1 cellular context compared by ENCODE assay signal in the genomic region with DNA sequence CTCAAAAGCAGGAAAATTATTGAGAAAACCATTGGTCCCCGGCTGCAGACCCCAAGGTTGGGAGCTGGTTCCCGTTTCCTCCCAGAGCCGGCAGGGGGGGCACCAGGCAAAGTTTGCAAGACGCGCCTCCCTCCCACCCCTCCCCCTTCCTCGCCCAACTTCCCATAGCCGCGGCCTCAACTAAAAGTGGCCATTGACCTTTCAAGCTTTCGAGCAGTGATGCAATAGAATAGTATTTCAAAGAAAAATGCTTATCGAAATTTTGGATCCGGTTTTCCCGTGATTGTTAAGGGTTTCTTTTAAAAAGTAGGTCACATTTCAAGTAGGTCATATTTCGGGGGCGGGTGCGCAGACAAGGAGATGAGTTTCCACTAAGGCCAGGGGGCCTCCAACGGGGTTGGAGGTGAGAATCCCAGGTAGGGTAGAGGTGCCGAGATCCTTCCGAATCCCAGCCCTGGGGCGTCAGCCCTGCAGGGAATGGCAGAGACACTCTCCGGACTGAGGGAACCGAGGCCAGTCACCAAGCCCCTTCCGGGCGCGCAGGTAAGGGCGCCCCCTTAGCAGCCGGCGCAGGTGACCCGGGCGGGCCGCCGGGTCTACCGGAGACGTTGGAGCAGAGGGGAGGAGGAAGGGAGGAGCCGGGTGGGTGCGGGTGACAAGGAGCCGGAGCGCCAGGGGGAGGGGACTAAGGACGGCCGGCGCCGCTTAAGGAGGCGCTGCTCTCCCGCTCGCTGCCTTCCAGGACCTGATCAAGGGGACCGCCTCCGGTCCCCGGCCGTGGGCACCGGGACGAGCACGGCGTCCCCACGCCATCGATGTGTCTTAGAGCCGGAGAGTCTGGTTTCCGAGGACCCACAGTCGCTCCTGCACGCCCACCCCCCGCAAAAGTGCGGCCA.
TF ChIP-seq lines count a peak whose summit lies in the region.

No MANE protein-coding gene starts in this region.

TF ChIP-seq in GM12878, 131 proteins besides CTCF, POLR2A, EP300 and RAD21:
- TF ChIP-seq TCF7 (IDR thresholded peaks at IDR 0.05; ENCODE audit: borderline replicate concordance) (no peak), TCF3 (IDR thresholded peaks at IDR 0.05; ENCODE audit: borderline replicate concordance, insufficient read depth, low read depth, low read length) (no peak), MTA2 (IDR thresholded peaks at IDR 0.05; ENCODE audit: low read depth) (no peak), MYB (IDR thresholded peaks at IDR 0.05; ENCODE audit: borderline replicate concordance, low read depth, low read length) (no peak), SREBF1 (IDR thresholded peaks at IDR 0.05; ENCODE audit: low read length) (no peak), HDAC6 (IDR thresholded peaks at IDR 0.05; ENCODE audit: unreplicated experiment) (peak; percentile 11), CREB1 (IDR thresholded peaks at IDR 0.05; ENCODE audit: low read depth) (0 out of 2 replicates have a peak, but pooled peaks have one; percentile 7), FOXM1 (IDR thresholded peaks at IDR 0.05; ENCODE audit: low read depth, low read length) (no peak), ZNF622 (IDR thresholded peaks at IDR 0.05) (no peak), STAT3 (IDR thresholded peaks at IDR 0.05; ENCODE audit: low read depth, low read length) (no peak), TBL1XR1 (IDR thresholded peaks at IDR 0.05; ENCODE audit: low read depth, low read length) (0 out of 2 replicates have a peak, but pooled peaks have one; percentile 57), HCFC1 (IDR thresholded peaks at IDR 0.05; ENCODE audit: low read length) (no peak), POLR2AphosphoS2 (IDR thresholded peaks at IDR 0.05; ENCODE audit: low read depth, low read length) (no peak), PML (IDR thresholded peaks at IDR 0.05; ENCODE audit: low read length) (no peak), SMC3 (IDR thresholded peaks at IDR 0.05; ENCODE audit: borderline replicate concordance, low read length) (peak; percentile 93), FOS (IDR thresholded peaks at IDR 0.05; ENCODE audit: borderline replicate concordance, extremely low read depth, insufficient read length) (no peak), EED (IDR thresholded peaks at IDR 0.05; ENCODE audit: low read depth) (0 out of 2 replicates have a peak, but pooled peaks have one; percentile 42), CHD2 (IDR thresholded peaks at IDR 0.05; ENCODE audit: borderline replicate concordance, low read depth, low read length) (peak; percentile 54; the same call in 1 of the 2 replicates), IKZF2 (IDR thresholded peaks at IDR 0.05) (no peak), YY1 (IDR thresholded peaks at IDR 0.05; ENCODE audit: low read depth, low read length) (peak; percentile 66), RUNX3 (IDR thresholded peaks at IDR 0.05; ENCODE audit: low read length) (peak; percentile 32; the same call in 1 of the 2 replicates), ZZZ3 (IDR thresholded peaks at IDR 0.05; ENCODE audit: control insufficient read depth, insufficient read length, low read depth) (no peak), ZBED1 (IDR thresholded peaks at IDR 0.05; ENCODE audit: borderline replicate concordance) (no peak), SUPT20H (IDR thresholded peaks at IDR 0.05; ENCODE audit: borderline replicate concordance, control insufficient read depth, low read depth, low read length) (no peak), BHLHE40 (IDR thresholded peaks at IDR 0.05; ENCODE audit: borderline replicate concordance in 1 of 2, low read depth in 2 of 2, low read length in 1 of 2) (peak in 1 of 2 experiments; percentile 15; a peak in 1 of 4 replicates), PAX8 (IDR thresholded peaks at IDR 0.05) (no peak), RFX5 (IDR thresholded peaks at IDR 0.05; ENCODE audit: low read depth, low read length) (no peak), ESRRA (IDR thresholded peaks at IDR 0.05; ENCODE audit: low read length) (no peak), EGR1 (IDR thresholded peaks at IDR 0.05; ENCODE audit: borderline replicate concordance in 1 of 2, low read depth in 2 of 2, low read length in 2 of 2) (no peak), DPF2 (IDR thresholded peaks at IDR 0.05) (no peak), SREBF2 (IDR thresholded peaks at IDR 0.05; ENCODE audit: low read length) (no peak), POU2F2 (IDR thresholded peaks at IDR 0.05; ENCODE audit: borderline replicate concordance, low read depth, low read length) (no peak), CBX5 (IDR thresholded peaks at IDR 0.05; ENCODE audit: low read depth) (peak; percentile 56; the same call in 1 of the 2 replicates), JUNB (IDR thresholded peaks at IDR 0.05) (0 out of 2 replicates have a peak, but pooled peaks have one; percentile 10)
- TF ChIP-seq, protein P1, sequence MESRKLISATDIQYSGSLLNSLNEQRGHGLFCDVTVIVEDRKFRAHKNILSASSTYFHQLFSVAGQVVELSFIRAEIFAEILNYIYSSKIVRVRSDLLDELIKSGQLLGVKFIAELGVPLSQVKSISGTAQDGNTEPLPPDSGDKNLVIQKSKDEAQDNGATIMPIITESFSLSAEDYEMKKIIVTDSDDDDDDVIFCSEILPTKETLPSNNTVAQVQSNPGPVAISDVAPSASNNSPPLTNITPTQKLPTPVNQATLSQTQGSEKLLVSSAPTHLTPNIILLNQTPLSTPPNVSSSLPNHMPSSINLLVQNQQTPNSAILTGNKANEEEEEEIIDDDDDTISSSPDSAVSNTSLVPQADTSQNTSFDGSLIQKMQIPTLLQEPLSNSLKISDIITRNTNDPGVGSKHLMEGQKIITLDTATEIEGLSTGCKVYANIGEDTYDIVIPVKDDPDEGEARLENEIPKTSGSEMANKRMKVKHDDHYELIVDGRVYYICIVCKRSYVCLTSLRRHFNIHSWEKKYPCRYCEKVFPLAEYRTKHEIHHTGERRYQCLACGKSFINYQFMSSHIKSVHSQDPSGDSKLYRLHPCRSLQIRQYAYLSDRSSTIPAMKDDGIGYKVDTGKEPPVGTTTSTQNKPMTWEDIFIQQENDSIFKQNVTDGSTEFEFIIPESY (IDR thresholded peaks at IDR 0.05), result no peak
- TF ChIP-seq, protein P2, sequence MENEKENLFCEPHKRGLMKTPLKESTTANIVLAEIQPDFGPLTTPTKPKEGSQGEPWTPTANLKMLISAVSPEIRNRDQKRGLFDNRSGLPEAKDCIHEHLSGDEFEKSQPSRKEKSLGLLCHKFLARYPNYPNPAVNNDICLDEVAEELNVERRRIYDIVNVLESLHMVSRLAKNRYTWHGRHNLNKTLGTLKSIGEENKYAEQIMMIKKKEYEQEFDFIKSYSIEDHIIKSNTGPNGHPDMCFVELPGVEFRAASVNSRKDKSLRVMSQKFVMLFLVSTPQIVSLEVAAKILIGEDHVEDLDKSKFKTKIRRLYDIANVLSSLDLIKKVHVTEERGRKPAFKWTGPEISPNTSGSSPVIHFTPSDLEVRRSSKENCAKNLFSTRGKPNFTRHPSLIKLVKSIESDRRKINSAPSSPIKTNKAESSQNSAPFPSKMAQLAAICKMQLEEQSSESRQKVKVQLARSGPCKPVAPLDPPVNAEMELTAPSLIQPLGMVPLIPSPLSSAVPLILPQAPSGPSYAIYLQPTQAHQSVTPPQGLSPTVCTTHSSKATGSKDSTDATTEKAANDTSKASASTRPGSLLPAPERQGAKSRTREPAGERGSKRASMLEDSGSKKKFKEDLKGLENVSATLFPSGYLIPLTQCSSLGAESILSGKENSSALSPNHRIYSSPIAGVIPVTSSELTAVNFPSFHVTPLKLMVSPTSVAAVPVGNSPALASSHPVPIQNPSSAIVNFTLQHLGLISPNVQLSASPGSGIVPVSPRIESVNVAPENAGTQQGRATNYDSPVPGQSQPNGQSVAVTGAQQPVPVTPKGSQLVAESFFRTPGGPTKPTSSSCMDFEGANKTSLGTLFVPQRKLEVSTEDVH (IDR thresholded peaks at IDR 0.05; ENCODE audit: low read depth, partially characterized antibody), result no peak
- TF ChIP-seq, protein P3, sequence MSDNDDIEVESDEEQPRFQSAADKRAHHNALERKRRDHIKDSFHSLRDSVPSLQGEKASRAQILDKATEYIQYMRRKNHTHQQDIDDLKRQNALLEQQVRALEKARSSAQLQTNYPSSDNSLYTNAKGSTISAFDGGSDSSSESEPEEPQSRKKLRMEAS (IDR thresholded peaks at IDR 0.05; ENCODE audit: low read depth, low read length), result 0 out of 2 replicates have a peak, but pooled peaks have one; percentile 7
- TF ChIP-seq, protein P4, sequence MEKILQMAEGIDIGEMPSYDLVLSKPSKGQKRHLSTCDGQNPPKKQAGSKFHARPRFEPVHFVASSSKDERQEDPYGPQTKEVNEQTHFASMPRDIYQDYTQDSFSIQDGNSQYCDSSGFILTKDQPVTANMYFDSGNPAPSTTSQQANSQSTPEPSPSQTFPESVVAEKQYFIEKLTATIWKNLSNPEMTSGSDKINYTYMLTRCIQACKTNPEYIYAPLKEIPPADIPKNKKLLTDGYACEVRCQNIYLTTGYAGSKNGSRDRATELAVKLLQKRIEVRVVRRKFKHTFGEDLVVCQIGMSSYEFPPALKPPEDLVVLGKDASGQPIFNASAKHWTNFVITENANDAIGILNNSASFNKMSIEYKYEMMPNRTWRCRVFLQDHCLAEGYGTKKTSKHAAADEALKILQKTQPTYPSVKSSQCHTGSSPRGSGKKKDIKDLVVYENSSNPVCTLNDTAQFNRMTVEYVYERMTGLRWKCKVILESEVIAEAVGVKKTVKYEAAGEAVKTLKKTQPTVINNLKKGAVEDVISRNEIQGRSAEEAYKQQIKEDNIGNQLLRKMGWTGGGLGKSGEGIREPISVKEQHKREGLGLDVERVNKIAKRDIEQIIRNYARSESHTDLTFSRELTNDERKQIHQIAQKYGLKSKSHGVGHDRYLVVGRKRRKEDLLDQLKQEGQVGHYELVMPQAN (conservative IDR thresholded peaks at IDR 0.05), result no peak
- TF ChIP-seq, protein P5, sequence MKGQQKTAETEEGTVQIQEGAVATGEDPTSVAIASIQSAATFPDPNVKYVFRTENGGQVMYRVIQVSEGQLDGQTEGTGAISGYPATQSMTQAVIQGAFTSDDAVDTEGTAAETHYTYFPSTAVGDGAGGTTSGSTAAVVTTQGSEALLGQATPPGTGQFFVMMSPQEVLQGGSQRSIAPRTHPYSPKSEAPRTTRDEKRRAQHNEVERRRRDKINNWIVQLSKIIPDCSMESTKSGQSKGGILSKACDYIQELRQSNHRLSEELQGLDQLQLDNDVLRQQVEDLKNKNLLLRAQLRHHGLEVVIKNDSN (IDR thresholded peaks at IDR 0.05; ENCODE audit: borderline replicate concordance, extremely low read length, insufficient read depth, low read depth, low read length), result peak; percentile 5
- TF ChIP-seq, protein P6, sequence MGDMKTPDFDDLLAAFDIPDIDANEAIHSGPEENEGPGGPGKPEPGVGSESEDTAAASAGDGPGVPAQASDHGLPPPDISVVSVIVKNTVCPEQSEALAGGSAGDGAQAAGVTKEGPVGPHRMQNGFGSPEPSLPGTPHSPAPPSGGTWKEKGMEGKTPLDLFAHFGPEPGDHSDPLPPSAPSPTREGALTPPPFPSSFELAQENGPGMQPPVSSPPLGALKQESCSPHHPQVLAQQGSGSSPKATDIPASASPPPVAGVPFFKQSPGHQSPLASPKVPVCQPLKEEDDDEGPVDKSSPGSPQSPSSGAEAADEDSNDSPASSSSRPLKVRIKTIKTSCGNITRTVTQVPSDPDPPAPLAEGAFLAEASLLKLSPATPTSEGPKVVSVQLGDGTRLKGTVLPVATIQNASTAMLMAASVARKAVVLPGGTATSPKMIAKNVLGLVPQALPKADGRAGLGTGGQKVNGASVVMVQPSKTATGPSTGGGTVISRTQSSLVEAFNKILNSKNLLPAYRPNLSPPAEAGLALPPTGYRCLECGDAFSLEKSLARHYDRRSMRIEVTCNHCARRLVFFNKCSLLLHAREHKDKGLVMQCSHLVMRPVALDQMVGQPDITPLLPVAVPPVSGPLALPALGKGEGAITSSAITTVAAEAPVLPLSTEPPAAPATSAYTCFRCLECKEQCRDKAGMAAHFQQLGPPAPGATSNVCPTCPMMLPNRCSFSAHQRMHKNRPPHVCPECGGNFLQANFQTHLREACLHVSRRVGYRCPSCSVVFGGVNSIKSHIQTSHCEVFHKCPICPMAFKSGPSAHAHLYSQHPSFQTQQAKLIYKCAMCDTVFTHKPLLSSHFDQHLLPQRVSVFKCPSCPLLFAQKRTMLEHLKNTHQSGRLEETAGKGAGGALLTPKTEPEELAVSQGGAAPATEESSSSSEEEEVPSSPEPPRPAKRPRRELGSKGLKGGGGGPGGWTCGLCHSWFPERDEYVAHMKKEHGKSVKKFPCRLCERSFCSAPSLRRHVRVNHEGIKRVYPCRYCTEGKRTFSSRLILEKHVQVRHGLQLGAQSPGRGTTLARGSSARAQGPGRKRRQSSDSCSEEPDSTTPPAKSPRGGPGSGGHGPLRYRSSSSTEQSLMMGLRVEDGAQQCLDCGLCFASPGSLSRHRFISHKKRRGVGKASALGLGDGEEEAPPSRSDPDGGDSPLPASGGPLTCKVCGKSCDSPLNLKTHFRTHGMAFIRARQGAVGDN (IDR thresholded peaks at IDR 0.05), result no peak
- TF ChIP-seq, protein P7, sequence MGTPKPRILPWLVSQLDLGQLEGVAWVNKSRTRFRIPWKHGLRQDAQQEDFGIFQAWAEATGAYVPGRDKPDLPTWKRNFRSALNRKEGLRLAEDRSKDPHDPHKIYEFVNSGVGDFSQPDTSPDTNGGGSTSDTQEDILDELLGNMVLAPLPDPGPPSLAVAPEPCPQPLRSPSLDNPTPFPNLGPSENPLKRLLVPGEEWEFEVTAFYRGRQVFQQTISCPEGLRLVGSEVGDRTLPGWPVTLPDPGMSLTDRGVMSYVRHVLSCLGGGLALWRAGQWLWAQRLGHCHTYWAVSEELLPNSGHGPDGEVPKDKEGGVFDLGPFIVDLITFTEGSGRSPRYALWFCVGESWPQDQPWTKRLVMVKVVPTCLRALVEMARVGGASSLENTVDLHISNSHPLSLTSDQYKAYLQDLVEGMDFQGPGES (IDR thresholded peaks at IDR 0.05), result no peak
- TF ChIP-seq, protein P8, sequence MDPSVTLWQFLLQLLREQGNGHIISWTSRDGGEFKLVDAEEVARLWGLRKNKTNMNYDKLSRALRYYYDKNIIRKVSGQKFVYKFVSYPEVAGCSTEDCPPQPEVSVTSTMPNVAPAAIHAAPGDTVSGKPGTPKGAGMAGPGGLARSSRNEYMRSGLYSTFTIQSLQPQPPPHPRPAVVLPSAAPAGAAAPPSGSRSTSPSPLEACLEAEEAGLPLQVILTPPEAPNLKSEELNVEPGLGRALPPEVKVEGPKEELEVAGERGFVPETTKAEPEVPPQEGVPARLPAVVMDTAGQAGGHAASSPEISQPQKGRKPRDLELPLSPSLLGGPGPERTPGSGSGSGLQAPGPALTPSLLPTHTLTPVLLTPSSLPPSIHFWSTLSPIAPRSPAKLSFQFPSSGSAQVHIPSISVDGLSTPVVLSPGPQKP (IDR thresholded peaks at IDR 0.05; ENCODE audit: low read depth, low read length), result no peak
TF ChIP-seq in GM12878: peak in this region for 13.
